24 cellular contexts compared by ENCODE assay signal in genomic region chr17:14595656-14596055, GRCh38.
"Had no signal": no experiment of that assay in that cellular context is flagged by ENCODE, and none has a peak within 500 bp of the region (broad histone marks: within the 10 kb centered on the region; RNA-seq: fewer than 3 reads in every experiment).

No MANE protein-coding gene starts in this region.

- H3K27me3 ChIP-seq: colonic mucosa had no signal

- FAIRE-seq: endometrium, frontal cortex, islet of Langerhans, keratinocyte had no signal

- DNase-seq: colonic mucosa; cortex of kidney; effector CD8-positive, alpha-beta T cell; effector memory CD8-positive, alpha-beta T cell; endodermal cell; erythroblast; foreskin keratinocyte; glutamatergic neuron; head of caudate nucleus; heart right ventricle; hippocampal formation; left cardiac atrium; left lung; left ventricle myocardium superior; lower lobe of right lung; mesenchymal stem cell; mucosa of descending colon; naive B cell had no signal

- H3K4me3 ChIP-seq: colonic mucosa, heart right ventricle, left lung, lower lobe of right lung, mucosa of descending colon had no signal

- H3K36me3 ChIP-seq: colonic mucosa, heart right ventricle, left lung, lower lobe of right lung had no signal

- H3K27ac ChIP-seq: colonic mucosa, epithelial cell of prostate, foreskin keratinocyte, heart right ventricle, left lung, lower lobe of right lung had no signal

- H3K9me3 ChIP-seq: colonic mucosa, heart right ventricle, left lung, lower lobe of right lung, mucosa of descending colon had no signal

- ATAC-seq: effector memory CD8-positive, alpha-beta T cell; esophagus mucosa; heart right ventricle; left cardiac atrium; left lung; left ventricle myocardium superior; lower lobe of right lung; mucosa of descending colon had no signal

- H3K4me1 ChIP-seq: colonic mucosa, foreskin keratinocyte, heart right ventricle, left lung, lower lobe of right lung had no signal
